15 cellular contexts compared by ENCODE assay signal in genomic region chr21:44653656-44654575, GRCh38. TPM values are rescaled to one million over a fixed set of nuclear protein-coding genes. Genes with fewer than 3 reads are reported as not detected.
DNase-seq lines count a peak whose midpoint lies in the region; ATAC-seq lines count a peak whose summit lies in the region.
"Had no signal": no experiment of that assay in that cellular context is flagged by ENCODE, and none has a peak within 500 bp of the region (broad histone marks: within the 10 kb centered on the region; RNA-seq: fewer than 3 reads in every experiment).

No MANE protein-coding gene starts in this region.

- H3K36me3 Mint-ChIP-seq in activated naive CD8-positive, alpha-beta T cell treated with anti-CD3 and anti-CD28 coated beads for 36 hours, result peaks cover 40% of the 10 kb centered on the region
- peaks cover 12% of the 10 kb centered on the region for H3K36me3 Mint-ChIP-seq in stimulated activated naive CD8-positive, alpha-beta T cell treated with anti-CD3 and anti-CD28 coated beads, Interleukin-15, Interleukin-2, amounts not matched to agents 100 ng/mL and 50 ng/mL, for 24 hours (ENCODE audit: low read depth)

- no peak overlapping the region for H3K4me3 Mint-ChIP-seq in activated naive CD8-positive, alpha-beta T cell treated with anti-CD3 and anti-CD28 coated beads for 36 hours
- peak overlapping the region; percentile 10 for H3K4me3 Mint-ChIP-seq in stimulated activated naive CD8-positive, alpha-beta T cell treated with anti-CD3 and anti-CD28 coated beads, Interleukin-15, Interleukin-2, amounts not matched to agents 100 ng/mL and 50 ng/mL, for 24 hours

- peak; percentile 14 to 40 for DNase-seq in stimulated activated CD4-positive, alpha-beta T cell treated with anti-CD3 and anti-CD28 coated beads, Interleukin-2, amount 100 ng/mL, for 24 hours
- DNase-seq in stimulated activated CD4-positive, alpha-beta T cell treated with anti-CD3 and anti-CD28 coated beads, Interleukin-12 subunit alpha, Interleukin-12 subunit beta, amount 100 ng/mL, for 4 hours, result no peak
- DNase-seq in activated CD4-positive, alpha-beta T cell treated with anti-CD3 and anti-CD28 coated beads for 48 hours, result peak; percentile 16
- DNase-seq in activated naive CD8-positive, alpha-beta T cell treated with anti-CD3 and anti-CD28 coated beads for 36 hours, result no peak
- DNase-seq in D341Med (ENCODE audit: low spot score) (no peak), NOMO-1 (lab: John Stamatoyannopoulos, UW; ENCODE audit: unreplicated experiment in 2 of 2) (no peak)
- DNase-seq: hypothalamus, NCI-H1694 treated with DMSO at 0.1 percent for 48 hours, PC-9 had no signal

- peaks cover 39% of the 10 kb centered on the region for H3K4me1 Mint-ChIP-seq in activated naive CD8-positive, alpha-beta T cell treated with anti-CD3 and anti-CD28 coated beads for 36 hours
- peaks cover 52% of the 10 kb centered on the region for H3K4me1 Mint-ChIP-seq in stimulated activated naive CD8-positive, alpha-beta T cell treated with anti-CD3 and anti-CD28 coated beads, Interleukin-15, Interleukin-2, amounts not matched to agents 100 ng/mL and 50 ng/mL, for 24 hours (ENCODE audit: low read depth)

- H3K9me3 Mint-ChIP-seq in activated naive CD8-positive, alpha-beta T cell treated with anti-CD3 and anti-CD28 coated beads for 36 hours, result peaks cover 32% of the 10 kb centered on the region
- peaks cover 16% of the 10 kb centered on the region for H3K9me3 Mint-ChIP-seq in stimulated activated naive CD8-positive, alpha-beta T cell treated with anti-CD3 and anti-CD28 coated beads, Interleukin-15, Interleukin-2, amounts not matched to agents 100 ng/mL and 50 ng/mL, for 24 hours

- H3K27ac Mint-ChIP-seq in activated naive CD8-positive, alpha-beta T cell treated with anti-CD3 and anti-CD28 coated beads for 36 hours, result peak overlapping the region; percentile 34
- peak overlapping the region; percentile 31 for H3K27ac Mint-ChIP-seq in stimulated activated naive CD8-positive, alpha-beta T cell treated with anti-CD3 and anti-CD28 coated beads, Interleukin-15, Interleukin-2, amounts not matched to agents 100 ng/mL and 50 ng/mL, for 24 hours

- no peaks in the 10 kb centered on the region for H3K27me3 Mint-ChIP-seq in activated naive CD8-positive, alpha-beta T cell treated with anti-CD3 and anti-CD28 coated beads for 36 hours
- H3K27me3 Mint-ChIP-seq in stimulated activated naive CD8-positive, alpha-beta T cell treated with anti-CD3 and anti-CD28 coated beads, Interleukin-15, Interleukin-2, amounts not matched to agents 100 ng/mL and 50 ng/mL, for 24 hours, result no peaks in the 10 kb centered on the region

- ATAC-seq in HG03280 (IDR thresholded peaks at IDR 0.05; ENCODE audit: unreplicated experiment), result no peak

RNA-seq across cellular contexts. Expression of gene KRTAP12-4, which starts 0.5 kb away (rescaled TPM):
- total RNA-seq in activated naive CD8-positive, alpha-beta T cell treated with anti-CD3 and anti-CD28 coated beads for 36 hours, result not detected
- total RNA-seq: ascending aorta, lung microvascular endothelial cell, PC-9, posterior vena cava, tibial nerve had no signal

RNA-seq across cellular contexts. Expression of gene KRTAP12-3, which starts 3.8 kb away (rescaled TPM):
- not detected for total RNA-seq in activated naive CD8-positive, alpha-beta T cell treated with anti-CD3 and anti-CD28 coated beads for 36 hours
- total RNA-seq: ascending aorta, lung microvascular endothelial cell, PC-9, posterior vena cava, tibial nerve had no signal

RNA-seq across cellular contexts. Expression of gene KRTAP10-11, which starts 7.7 kb away (rescaled TPM):
- total RNA-seq in activated naive CD8-positive, alpha-beta T cell treated with anti-CD3 and anti-CD28 coated beads for 36 hours, result not detected
- total RNA-seq: ascending aorta, lung microvascular endothelial cell, PC-9, posterior vena cava, tibial nerve had no signal

RNA-seq across cellular contexts. Expression of gene KRTAP12-2, which starts 12.8 kb away (rescaled TPM):
- total RNA-seq in activated naive CD8-positive, alpha-beta T cell treated with anti-CD3 and anti-CD28 coated beads for 36 hours, result not detected
- total RNA-seq: ascending aorta, lung microvascular endothelial cell, PC-9, tibial nerve had no signal

RNA-seq across cellular contexts. Expression of gene KRTAP10-10, which starts 16.8 kb away (rescaled TPM):
- not detected for total RNA-seq in activated naive CD8-positive, alpha-beta T cell treated with anti-CD3 and anti-CD28 coated beads for 36 hours
- total RNA-seq: ascending aorta, lung microvascular endothelial cell, PC-9, posterior vena cava, tibial nerve had no signal

Comparison
In these comparisons a context has a peak if more than half of its experiments do, and no peak if none do; other contexts are left out.
1. DNase-seq: peak in stimulated activated CD4-positive, alpha-beta T cell treated with anti-CD3 and anti-CD28 coated beads, Interleukin-2, amount 100 ng/mL, for 24 hours (2 of 2) and activated CD4-positive, alpha-beta T cell treated with anti-CD3 and anti-CD28 coated beads for 48 hours (single experiment); none in stimulated activated CD4-positive, alpha-beta T cell treated with anti-CD3 and anti-CD28 coated beads, Interleukin-12 subunit alpha, Interleukin-12 subunit beta, amount 100 ng/mL, for 4 hours (single experiment), activated naive CD8-positive, alpha-beta T cell treated with anti-CD3 and anti-CD28 coated beads for 36 hours (single experiment), D341Med (single experiment) and NOMO-1 (0 of 2).